In genomic region chr1:232038704-232039103, GRCh38 we compare ENCODE assay signal across 13 cellular contexts.
DNase-seq lines count a peak whose midpoint lies in the region; ATAC-seq and TF ChIP-seq lines count a peak whose summit lies in the region.
"Had no signal": no experiment of that assay in that cellular context is flagged by ENCODE, and none has a peak within 500 bp of the region (broad histone marks: within the 10 kb centered on the region; RNA-seq: fewer than 3 reads in every experiment).

No MANE protein-coding gene starts in this region.

- H3K4me3 Mint-ChIP-seq in MCF 10A (ENCODE audit: unreplicated experiment) = no peak overlapping the region
- H3K4me3 Mint-ChIP-seq: HFFc6 had no signal

- H3K4me1 Mint-ChIP-seq in MCF 10A (ENCODE audit: insufficient read depth, unreplicated experiment) = peaks cover 15% of the 10 kb centered on the region

- H3K79me2 ChIP-seq in mammary epithelial cell (ENCODE audit: insufficient read depth, low read length) = no peaks in the 10 kb centered on the region

- H3K4me3 ChIP-seq in mammary epithelial cell (replicated peaks in 1 of 3; ENCODE audit: insufficient read depth in 1 of 3, low read depth in 2 of 3, low read length in 3 of 3) = no peak overlapping the region
- no peak overlapping the region for H3K4me3 ChIP-seq in choroid plexus epithelial cell (ENCODE audit: low read depth, low read length)
- H3K4me3 ChIP-seq in thyroid gland (replicated peaks in 1 of 3) = no peak overlapping the region
- H3K4me3 ChIP-seq: GM12878, MG63 had no signal

- no peaks in the 10 kb centered on the region for H3K36me3 Mint-ChIP-seq in MCF 10A (ENCODE audit: insufficient read depth, unreplicated experiment)

- H3K36me3 ChIP-seq in mammary epithelial cell (ENCODE audit: insufficient read depth, low read length) (no peaks in the 10 kb centered on the region), thyroid gland (no peaks in the 10 kb centered on the region)
- H3K36me3 ChIP-seq: MG63 had no signal

- H3K27ac ChIP-seq in mammary epithelial cell (ENCODE audit: insufficient read depth, low read depth, low read length) (no peak overlapping the region), thyroid gland (no peak overlapping the region)

- WGBS in mammary epithelial cell (ENCODE audit: low coverage, missing lambda C conversion rate) = 50% methylated on average over 3 of the region's 3 CpGs
- 11 to 16% methylated on average over 3 of the region's 3 CpGs for WGBS in thyroid gland, 2 donors

- no peak overlapping the region for H3K4me2 ChIP-seq in mammary epithelial cell (ENCODE audit: insufficient read depth, low read depth, low read length)

- dilution Hi-C loops in mammary epithelial cell (cut with HindIII; ENCODE audit: low sequenced_read_pairs) = no loop called here

- intact Hi-C loops in MCF 10A (cut with micrococcal nuclease) = loop anchor here (10.0 kb wide), 1 partner anchor 284 kb away; no protein-coding TSS in a partner anchor
- intact Hi-C loops in mammary epithelial cell (cut with micrococcal nuclease) = no loop called here
- intact Hi-C loops in thyroid gland (cut with DNase I) = no loop called here

- no peak overlapping the region for H2AFZ ChIP-seq in mammary epithelial cell (ENCODE audit: low read depth, low read length)

- POLR2A ChIA-PET in MCF 10A (lab: Yijun Ruan, JAX) = interaction anchor here (0.7 kb wide), 2 partner anchors 8 to 1127 kb away, joined by 3 read pairs; no protein-coding TSS in a partner anchor

- H3K4me1 ChIP-seq in mammary epithelial cell (ENCODE audit: insufficient read depth, low read length) (no peaks in the 10 kb centered on the region), thyroid gland (peaks cover 7 to 9% of the 10 kb centered on the region in 2 donors)

- no peaks in the 10 kb centered on the region for H3K9me3 ChIP-seq in mammary epithelial cell (replicated peaks; ENCODE audit: insufficient read depth, low read length)
- no peaks in the 10 kb centered on the region for H3K9me3 ChIP-seq in thyroid gland

- no peak for TF ChIP-seq CTCF in MCF 10A (IDR thresholded peaks at IDR 0.05; ENCODE audit: unreplicated experiment)
- no peak for TF ChIP-seq CTCF in mammary epithelial cell (conservative IDR thresholded peaks at IDR 0.05 in 1 of 2, IDR thresholded peaks at IDR 0.05 in 1 of 2; ENCODE audit: extremely low read depth in 1 of 2, insufficient read depth in 1 of 2, low read depth in 1 of 2, low read length in 2 of 2)
- no peak for TF ChIP-seq CTCF in choroid plexus epithelial cell (conservative IDR thresholded peaks at IDR 0.05; ENCODE audit: low read depth, low read length)
- no peak for TF ChIP-seq CTCF in thyroid gland (IDR thresholded peaks at IDR 0.05)

- H4K20me1 ChIP-seq in mammary epithelial cell (ENCODE audit: insufficient read depth, low read length) = no peaks in the 10 kb centered on the region

- CTCF ChIA-PET in MCF 10A (lab: Yijun Ruan, JAX) = interaction anchor here (0.7 to 1.3 kb wide), 2 partner anchors 589 to 1241 kb away, joined by 3 read pairs; no protein-coding TSS in a partner anchor
- CTCF ChIA-PET in mammary epithelial cell (lab: Charles Lee; ENCODE audit: low non-redundant PET) = no interaction called here

- no peak overlapping the region for H3K9ac ChIP-seq in mammary epithelial cell (ENCODE audit: insufficient read depth, low read length)

- no peaks in the 10 kb centered on the region for H3K9me3 Mint-ChIP-seq in MCF 10A (ENCODE audit: unreplicated experiment)
- H3K9me3 Mint-ChIP-seq: activated naive CD4-positive, alpha-beta T cell treated with anti-CD3 and anti-CD28 coated beads, Interleukin-2, amount 50 U/mL, for 72 hours had no signal

- in situ Hi-C loops in mammary epithelial cell (cut with MboI; ENCODE audit: low sequenced_read_pairs in 2 of 2) = no loop called here

- no peaks in the 10 kb centered on the region for H3K27me3 Mint-ChIP-seq in MCF 10A (ENCODE audit: insufficient read depth, unreplicated experiment)

- TF ChIP-seq POLR2A in thyroid gland (IDR thresholded peaks at IDR 0.05) = no peak

- BruUV-seq in MCF 10A (replicated peaks; lab: Mats Ljungman, UMichigan) (no TSS peak), mammary epithelial cell (replicated peaks; lab: Mats Ljungman, UMichigan) (no TSS peak)

- DNase-seq in MCF 10A (ENCODE audit: unreplicated experiment) (peak; percentile 35), mammary epithelial cell (no peak), NCI-H446 treated with DMSO at 0.1 percent for 48 hours (lab: John Stamatoyannopoulos, UW) (peak; percentile 56), choroid plexus epithelial cell (ENCODE audit: low read depth) (peak; percentile 33), thyroid gland (peak; percentile 73 to 81)
- no peak for DNase-seq in stimulated activated naive CD4-positive, alpha-beta T cell treated with Interleukin-2 at 50 U/mL for 16 hours (lab: John Stamatoyannopoulos, UW)
- no peak for DNase-seq in activated effector memory CD4-positive, alpha-beta T cell treated with anti-CD3 and anti-CD28 coated beads, Interleukin-2, amount 50 U/mL, for 16 hours
- DNase-seq: central memory CD4-positive, alpha-beta T cell; HFFc6; MG63 had no signal

- no peak for ATAC-seq in GM18519 (IDR thresholded peaks at IDR 0.05; ENCODE audit: low FRiP score, unreplicated experiment)
- ATAC-seq: GM12878 had no signal

- H3K27me3 ChIP-seq in mammary epithelial cell (ENCODE audit: insufficient read depth, low read length) (no peaks in the 10 kb centered on the region), thyroid gland (no peaks in the 10 kb centered on the region)
- H3K27me3 ChIP-seq: MG63 had no signal

- H3K27ac Mint-ChIP-seq in MCF 10A (ENCODE audit: low read depth, unreplicated experiment) = no peak overlapping the region
- H3K27ac Mint-ChIP-seq: activated naive CD4-positive, alpha-beta T cell treated with anti-CD3 and anti-CD28 coated beads, Interleukin-2, amount 50 U/mL, for 72 hours; HFFc6 had no signal

Comparison
In these comparisons a context has a peak if more than half of its experiments do, and no peak if none do; other contexts are left out.
1. DNase-seq: peak in MCF 10A (single experiment), NCI-H446 treated with DMSO at 0.1 percent for 48 hours (single experiment), choroid plexus epithelial cell (single experiment) and thyroid gland (2 of 2); none in mammary epithelial cell (single experiment), stimulated activated naive CD4-positive, alpha-beta T cell treated with Interleukin-2 at 50 U/mL for 16 hours (single experiment) and activated effector memory CD4-positive, alpha-beta T cell treated with anti-CD3 and anti-CD28 coated beads, Interleukin-2, amount 50 U/mL, for 16 hours (single experiment).